15 cellular contexts compared by ENCODE assay signal in genomic region chrX:24858004-24858746, GRCh38.
"Had no signal": no experiment of that assay in that cellular context is flagged by ENCODE, and none has a peak within 500 bp of the region (broad histone marks: within the 10 kb centered on the region; RNA-seq: fewer than 3 reads in every experiment).

No MANE protein-coding gene starts in this region.

- H3K27ac ChIP-seq: coronary artery, neutrophil, transverse colon had no signal

- ATAC-seq: activated naive CD4-positive, alpha-beta T cell treated with anti-CD3 and anti-CD28 coated beads, Interleukin-2, amount 50 U/mL, for 72 hours; activated T-cell treated with anti-CD3 and anti-CD28 coated beads, Interleukin-2, amount 50 U/mL, for 4 hours; mucosa of descending colon; naive thymus-derived CD8-positive, alpha-beta T cell; stimulated activated naive B cell treated with anti-CD40 and anti-IgM and Interleukin-4, amounts not matched to agents 10 μg/mL and 1 μg/mL and 100 μg/mL, for 72 hours had no signal

- H3K9me3 ChIP-seq: mucosa of descending colon, neutrophil, transverse colon had no signal

- H3K27me3 Mint-ChIP-seq: naive thymus-derived CD8-positive, alpha-beta T cell; stimulated activated naive B cell treated with anti-CD40 and anti-IgM and Interleukin-4, amounts not matched to agents 10 μg/mL and 1 μg/mL and 100 μg/mL, for 72 hours had no signal

- H3K4me3 Mint-ChIP-seq: activated T-cell treated with anti-CD3 and anti-CD28 coated beads, Interleukin-2, amount 50 U/mL, for 4 hours; naive thymus-derived CD8-positive, alpha-beta T cell; stimulated activated naive B cell treated with anti-CD40 and anti-IgM and Interleukin-4, amounts not matched to agents 10 μg/mL and 1 μg/mL and 100 μg/mL, for 72 hours had no signal

- DNase-seq: activated CD4-positive, alpha-beta T cell treated with anti-CD3 and anti-CD28 coated beads for 1 hour; activated CD4-positive, alpha-beta T cell treated with anti-CD3 and anti-CD28 coated beads, Interleukin-2, amount 50 U/mL, for 48 hours; activated effector memory CD4-positive, alpha-beta T cell treated with anti-CD3 and anti-CD28 coated beads, Interleukin-2, amount 50 U/mL, for 16 hours; activated T-cell treated with anti-CD3 and anti-CD28 coated beads, Interleukin-2, amount 50 U/mL, for 4 hours; aorta; effector CD8-positive, alpha-beta T cell; mucosa of descending colon; naive thymus-derived CD8-positive, alpha-beta T cell; retina; stimulated activated CD4-positive, alpha-beta T cell treated with anti-CD3 and anti-CD28 coated beads, Interleukin-1b, Interleukin-23, amount 100 ng/mL, for 48 hours; stimulated activated naive B cell treated with anti-CD40 and anti-IgM and Interleukin-4, amounts not matched to agents 10 μg/mL and 1 μg/mL and 100 μg/mL, for 72 hours; transverse colon had no signal

- H3K4me1 ChIP-seq: transverse colon had no signal

- H3K4me3 ChIP-seq: coronary artery, mucosa of descending colon, transverse colon had no signal

- H3K9me3 Mint-ChIP-seq: activated naive CD4-positive, alpha-beta T cell treated with anti-CD3 and anti-CD28 coated beads, Interleukin-2, amount 50 U/mL, for 72 hours; activated T-cell treated with anti-CD3 and anti-CD28 coated beads, Interleukin-2, amount 50 U/mL, for 4 hours; naive thymus-derived CD8-positive, alpha-beta T cell; stimulated activated naive B cell treated with anti-CD40 and anti-IgM and Interleukin-4, amounts not matched to agents 10 μg/mL and 1 μg/mL and 100 μg/mL, for 72 hours had no signal

- H3K27ac Mint-ChIP-seq: naive thymus-derived CD8-positive, alpha-beta T cell; stimulated activated naive B cell treated with anti-CD40 and anti-IgM and Interleukin-4, amounts not matched to agents 10 μg/mL and 1 μg/mL and 100 μg/mL, for 72 hours had no signal

- H3K4me1 Mint-ChIP-seq: naive thymus-derived CD8-positive, alpha-beta T cell; stimulated activated naive B cell treated with anti-CD40 and anti-IgM and Interleukin-4, amounts not matched to agents 10 μg/mL and 1 μg/mL and 100 μg/mL, for 72 hours had no signal
